ENCODE assay signal across 1 cellular context in genomic region chr1:54376085-54377039, GRCh38.
TF ChIP-seq lines count a peak whose summit lies in the region.

No MANE protein-coding gene starts in this region.

TF ChIP-seq in K562, 482 proteins besides CTCF, POLR2A, EP300 and RAD21 (continued from another document and continues in another):
- no peak for TF ChIP-seq ZNF407 (IDR thresholded peaks at IDR 0.05; ENCODE audit: low read depth)
- no peak for TF ChIP-seq HNRNPLL (IDR thresholded peaks at IDR 0.05; ENCODE audit: low read depth, low read length, poor library complexity, severe bottlenecking)
- no peak for TF ChIP-seq HDAC6 (IDR thresholded peaks at IDR 0.05; ENCODE audit: low read depth, low read length)
- TF ChIP-seq KDM1A (IDR thresholded peaks at IDR 0.05), result peak; percentile 3 to 22; a peak in 2 of 4 replicates
- TF ChIP-seq MEF2D (tag; conservative IDR thresholded peaks at IDR 0.05; ENCODE audit: low read depth), result no peak
- TF ChIP-seq FOXP1 (CRISPR knock-in tag; IDR thresholded peaks at IDR 0.05), result peak; percentile 88
- TF ChIP-seq ZEB2 (IDR thresholded peaks at IDR 0.05), result no peak
- no peak for TF ChIP-seq ELF1 (tag; IDR thresholded peaks at IDR 0.05)
- no peak for TF ChIP-seq ZNF3 (CRISPR knock-in tag; IDR thresholded peaks at IDR 0.05)
- TF ChIP-seq RCOR1 (IDR thresholded peaks at IDR 0.05; ENCODE audit: borderline replicate concordance in 1 of 2, low read depth in 2 of 2, low read length in 2 of 2), result peak in 1 of 2 experiments; percentile 36; a peak in 1 of 4 replicates
- TF ChIP-seq ZKSCAN3 (CRISPR knock-in tag; IDR thresholded peaks at IDR 0.05), result no peak
- no peak for TF ChIP-seq NFRKB (IDR thresholded peaks at IDR 0.05; ENCODE audit: low read depth)
- no peak for TF ChIP-seq PPARD (CRISPR knock-in tag; IDR thresholded peaks at IDR 0.05)
- TF ChIP-seq PATZ1 (CRISPR knock-in tag; IDR thresholded peaks at IDR 0.05; ENCODE audit: borderline replicate concordance), result no peak
- peak; percentile 17; the same call in 1 of the 2 replicates for TF ChIP-seq USF1 (CRISPR knock-in tag; IDR thresholded peaks at IDR 0.05)
- TF ChIP-seq CCNT2 (IDR thresholded peaks at IDR 0.05; ENCODE audit: borderline replicate concordance, extremely low read depth, insufficient read length, low read depth, low read length), result peak; percentile 4
- TF ChIP-seq SNIP1 (IDR thresholded peaks at IDR 0.05; ENCODE audit: low read depth), result no peak
- TF ChIP-seq FOXJ2 (tag; IDR thresholded peaks at IDR 0.05), result no peak
- no peak for TF ChIP-seq IRF2 (CRISPR knock-in tag; IDR thresholded peaks at IDR 0.05)
- TF ChIP-seq RFX1 (IDR thresholded peaks at IDR 0.05), result no peak
- TF ChIP-seq JUND (IDR thresholded peaks at IDR 0.05; ENCODE audit: borderline replicate concordance, low read depth, low read length), result peak; percentile 96
- peak; percentile 92; the same call in 2 of the 3 replicates for TF ChIP-seq JUND (tag; IDR thresholded peaks at IDR 0.05; ENCODE audit: borderline replicate concordance, low read depth, low read length)
- TF ChIP-seq POU5F1 (IDR thresholded peaks at IDR 0.05; ENCODE audit: borderline replicate concordance, low read depth, low read length, partially characterized antibody), result no peak
- TF ChIP-seq TAF9B (IDR thresholded peaks at IDR 0.05; ENCODE audit: partially characterized antibody), result no peak
- TF ChIP-seq ZNF655 (CRISPR knock-in tag; IDR thresholded peaks at IDR 0.05), result no peak
- TF ChIP-seq ARID2 (IDR thresholded peaks at IDR 0.05), result no peak
- TF ChIP-seq HIVEP1 (CRISPR knock-in tag; IDR thresholded peaks at IDR 0.05), result no peak
- peak; percentile 16; the same call in 1 of the 2 replicates for TF ChIP-seq KDM2B (CRISPR knock-in tag; IDR thresholded peaks at IDR 0.05)
- no peak for TF ChIP-seq PHB (CRISPR knock-in tag; IDR thresholded peaks at IDR 0.05)
- no peak for TF ChIP-seq SRSF7 (optimal IDR thresholded peaks at IDR 0.05; ENCODE audit: low read depth, low read length)
- TF ChIP-seq NFIX (CRISPR knock-in tag; IDR thresholded peaks at IDR 0.05; ENCODE audit: low read depth), result no peak
- peak; percentile 5 to 25; a peak in 1 of 4 replicates for TF ChIP-seq HDAC1 (IDR thresholded peaks at IDR 0.05)
- no peak for TF ChIP-seq SAFB2 (IDR thresholded peaks at IDR 0.05; ENCODE audit: borderline replicate concordance, low read depth, low read length, severe bottlenecking)
- TF ChIP-seq ZNF75A (CRISPR knock-in tag; IDR thresholded peaks at IDR 0.05), result no peak
- no peak for TF ChIP-seq NR4A1 (CRISPR knock-in tag; IDR thresholded peaks at IDR 0.05)
- no peak for TF ChIP-seq NR4A1 (tag; IDR thresholded peaks at IDR 0.05)
- TF ChIP-seq SRSF9 (IDR thresholded peaks at IDR 0.05; ENCODE audit: borderline replicate concordance, low read depth, low read length), result no peak
- no peak for TF ChIP-seq HNRNPH1 (optimal IDR thresholded peaks at IDR 0.05; ENCODE audit: low read depth, low read length)
- TF ChIP-seq ZNF518B (CRISPR knock-in tag; IDR thresholded peaks at IDR 0.05), result no peak
- no peak for TF ChIP-seq ZFP30 (CRISPR knock-in tag; IDR thresholded peaks at IDR 0.05; ENCODE audit: borderline replicate concordance)
- no peak for TF ChIP-seq FOXK1 (CRISPR knock-in tag; IDR thresholded peaks at IDR 0.05; ENCODE audit: borderline replicate concordance)
- TF ChIP-seq ZNF584 (CRISPR knock-in tag; IDR thresholded peaks at IDR 0.05; ENCODE audit: low read depth), result no peak
- no peak for TF ChIP-seq ZNF165 (CRISPR knock-in tag; IDR thresholded peaks at IDR 0.05; ENCODE audit: borderline replicate concordance)
- TF ChIP-seq RFX7 (CRISPR knock-in tag; IDR thresholded peaks at IDR 0.05), result no peak
- peak; percentile 44; the same call in 1 of the 2 replicates for TF ChIP-seq MAFG (tag; conservative IDR thresholded peaks at IDR 0.05)
- TF ChIP-seq ZKSCAN8 (CRISPR knock-in tag; IDR thresholded peaks at IDR 0.05), result no peak
- TF ChIP-seq GMEB1 (CRISPR knock-in tag; IDR thresholded peaks at IDR 0.05), result no peak
- no peak for TF ChIP-seq THRAP3 (IDR thresholded peaks at IDR 0.05; ENCODE audit: borderline replicate concordance)
- TF ChIP-seq SMC3 (conservative IDR thresholded peaks at IDR 0.05; ENCODE audit: insufficient read depth, low read depth, low read length), result no peak
- TF ChIP-seq FOXO4 (CRISPR knock-in tag; IDR thresholded peaks at IDR 0.05), result no peak
- no peak for TF ChIP-seq GATA2 (CRISPR knock-in tag; IDR thresholded peaks at IDR 0.05)
- TF ChIP-seq ZNF224 (CRISPR knock-in tag; IDR thresholded peaks at IDR 0.05), result no peak
- no peak for TF ChIP-seq CBFA2T2 (conservative IDR thresholded peaks at IDR 0.05)
